ENCODE assay signal across 8 cellular contexts in the genomic region with DNA sequence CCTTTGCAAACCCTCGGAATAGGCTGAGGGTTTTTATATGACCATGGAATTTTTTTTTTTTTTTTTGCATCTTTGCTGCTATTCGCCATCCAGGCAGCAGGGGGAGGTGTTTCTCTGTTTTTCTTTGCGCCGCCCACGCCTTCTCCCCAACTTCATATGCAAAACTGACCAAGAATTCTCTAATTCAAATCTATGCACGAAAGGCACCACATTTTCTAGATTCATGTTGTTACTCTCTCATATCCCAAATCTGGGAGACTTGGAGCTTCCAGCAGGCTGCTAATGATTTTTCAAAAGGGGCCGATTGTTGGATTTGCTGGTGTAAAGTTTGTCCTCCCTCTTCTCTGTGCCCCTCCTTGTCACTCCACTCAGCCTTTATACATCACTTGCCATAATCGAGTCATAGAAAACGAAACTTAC. TPM values are rescaled to one million over a fixed set of nuclear protein-coding genes. Genes with fewer than 3 reads are reported as not detected.
DNase-seq lines count a peak whose midpoint lies in the region; ATAC-seq, FAIRE-seq and TF ChIP-seq lines count a peak whose summit lies in the region.

No MANE protein-coding gene starts in this region.

- CTCF ChIA-PET in HEK293 (lab: Yijun Ruan, JAX) = interaction anchor here (0.5 to 1.3 kb wide), 17 partner anchors 10 to 1316 kb away, joined by 3 to 7 read pairs (median 4); no protein-coding TSS in a partner anchor
- CTCF ChIA-PET in activated CD8-positive, alpha-beta memory T cell treated with anti-CD3 and anti-CD28 coated beads, Interleukin-2, amount 10 ng/mL, durations not matched to agents 7 days and 5 days (lab: Charles Lee) = interaction anchor here (0.6 to 1.8 kb wide), 11 partner anchors 9 to 1740 kb away, joined by 3 to 5 read pairs (median 3); a partner anchor contains a TSS

- no peaks in the 10 kb centered on the region for H3K4me1 ChIP-seq in HEK293 (ENCODE audit: control insufficient read depth, insufficient read depth, low read length)
- peaks cover 0 to 7% of the 10 kb centered on the region in 2 donors for H3K4me1 ChIP-seq in mucosa of rectum (ENCODE audit: control insufficient read depth in 2 of 2, insufficient read depth in 2 of 2, low read length in 2 of 2)

- POLR2A ChIA-PET in HEK293 (lab: Yijun Ruan, JAX) = no interaction called here

- no peaks in the 10 kb centered on the region for H3K9me3 ChIP-seq in HEK293 (ENCODE audit: control insufficient read depth, insufficient read depth, low read depth, low read length)
- no peaks in the 10 kb centered on the region for H3K9me3 ChIP-seq in mucosa of rectum (ENCODE audit: control insufficient read depth in 2 of 2, low read length in 2 of 2)

- H3K27ac ChIP-seq in HEK293 (ENCODE audit: extremely low read depth, low read depth, low read length) = no peak overlapping the region
- no peak overlapping the region for H3K27ac ChIP-seq in mucosa of rectum (ENCODE audit: low read depth in 2 of 2, low read length in 2 of 2)

- H3K9me3 Mint-ChIP-seq in activated CD8-positive, alpha-beta memory T cell treated with anti-CD3 and anti-CD28 coated beads, Interleukin-2, amount 10 ng/mL, durations not matched to agents 7 days and 5 days (ENCODE audit: low read depth) = no peaks in the 10 kb centered on the region

- peaks cover 14% of the 10 kb centered on the region for H3K4me1 Mint-ChIP-seq in activated CD8-positive, alpha-beta memory T cell treated with anti-CD3 and anti-CD28 coated beads, Interleukin-2, amount 10 ng/mL, durations not matched to agents 7 days and 5 days

- no peaks in the 10 kb centered on the region for H3K27me3 ChIP-seq in mucosa of rectum (ENCODE audit: control insufficient read depth in 2 of 2, insufficient read depth in 2 of 2, low read length in 2 of 2)

- no peaks in the 10 kb centered on the region for H3K36me3 ChIP-seq in HEK293 (ENCODE audit: control insufficient read depth in 2 of 2, insufficient read depth in 1 of 2, low read length in 2 of 2)
- no peaks in the 10 kb centered on the region for H3K36me3 ChIP-seq in mucosa of rectum (ENCODE audit: control insufficient read depth in 2 of 2, insufficient read depth in 2 of 2, low read length in 2 of 2)

- peak; percentile 78 for FAIRE-seq in endometrium (lab: Jason Lieb, UNC)

- no peak overlapping the region for H3K4me3 ChIP-seq in HEK293 (ENCODE audit: low read depth, low read length)
- H3K4me3 ChIP-seq in mucosa of rectum (ENCODE audit: low read length in 2 of 2) = peak overlapping the region; percentile 38 to 63

- no peak overlapping the region for H3K9ac ChIP-seq in mucosa of rectum (ENCODE audit: low read depth in 1 of 2, low read length in 2 of 2)

- no peak for TF ChIP-seq CTCF in HEK293 (tag by site-specific recombination; IDR thresholded peaks at IDR 0.05)

- H3K4me3 Mint-ChIP-seq in activated CD8-positive, alpha-beta memory T cell treated with anti-CD3 and anti-CD28 coated beads, Interleukin-2, amount 10 ng/mL, durations not matched to agents 7 days and 5 days = peak overlapping the region; percentile 59

- DNase-seq in COR-L47 (lab: John Stamatoyannopoulos, UW) = peak; percentile 21
- DNase-seq in NCI-H748 (lab: John Stamatoyannopoulos, UW; ENCODE audit: unreplicated experiment) = peak; percentile 77
- DNase-seq in activated CD8-positive, alpha-beta memory T cell treated with anti-CD3 and anti-CD28 coated beads, Interleukin-2, amount 10 ng/mL, durations not matched to agents 7 days and 5 days = peak; percentile 63
- DNase-seq in stimulated activated CD8-positive, alpha-beta memory T cell treated with anti-CD3 and anti-CD28 coated beads, Interleukin-2, amount 100 ng/mL, for 48 hours (ENCODE audit: low read depth in 2 of 2) = peak; percentile 50 to 55

- ATAC-seq in activated CD8-positive, alpha-beta memory T cell treated with anti-CD3 and anti-CD28 coated beads, Interleukin-2, amount 10 ng/mL, durations not matched to agents 7 days and 5 days = peak; percentile 34
- ATAC-seq in GM21367 (IDR thresholded peaks at IDR 0.05; ENCODE audit: unreplicated experiment) = no peak

- no peaks in the 10 kb centered on the region for H3K36me3 Mint-ChIP-seq in activated CD8-positive, alpha-beta memory T cell treated with anti-CD3 and anti-CD28 coated beads, Interleukin-2, amount 10 ng/mL, durations not matched to agents 7 days and 5 days

- peak overlapping the region; percentile 75 for H3K27ac Mint-ChIP-seq in activated CD8-positive, alpha-beta memory T cell treated with anti-CD3 and anti-CD28 coated beads, Interleukin-2, amount 10 ng/mL, durations not matched to agents 7 days and 5 days

- H3K27me3 Mint-ChIP-seq in activated CD8-positive, alpha-beta memory T cell treated with anti-CD3 and anti-CD28 coated beads, Interleukin-2, amount 10 ng/mL, durations not matched to agents 7 days and 5 days = peaks cover 14% of the 10 kb centered on the region

TF ChIP-seq in HEK293, 187 proteins besides CTCF, POLR2A, EP300 and RAD21:
- TF ChIP-seq EGR2 (tag by site-specific recombination; IDR thresholded peaks at IDR 0.05; ENCODE audit: low read depth) (peak; percentile 27; the same call in 1 of the 2 replicates), ZFP41 (tag by site-specific recombination; IDR thresholded peaks at IDR 0.05; ENCODE audit: borderline replicate concordance) (no peak), ZNF510 (tag by site-specific recombination; IDR thresholded peaks at IDR 0.05; ENCODE audit: insufficient replicate concordance) (peak; percentile 22), KLF16 (tag by site-specific recombination; IDR thresholded peaks at IDR 0.05) (no peak), ZFHX2 (tag by site-specific recombination; conservative IDR thresholded peaks at IDR 0.05) (peak; percentile 66), HOXA7 (CRISPR knock-in tag; IDR thresholded peaks at IDR 0.05; ENCODE audit: borderline replicate concordance) (no peak), ZNF335 (tag by site-specific recombination; conservative IDR thresholded peaks at IDR 0.05) (0 out of 2 replicates have a peak, but pooled peaks have one; percentile 19), ZIC2 (tag by site-specific recombination; IDR thresholded peaks at IDR 0.05) (no peak), ZNF416 (tag by site-specific recombination; IDR thresholded peaks at IDR 0.05) (no peak), ZSCAN23 (tag by site-specific recombination; IDR thresholded peaks at IDR 0.05) (no peak), SETDB1 (IDR thresholded peaks at IDR 0.05; ENCODE audit: insufficient read length, low read length) (peak; percentile 80), ZNF654 (tag by site-specific recombination; IDR thresholded peaks at IDR 0.05; ENCODE audit: low read depth) (peak; percentile 78), MEIS1 (CRISPR knock-in tag; IDR thresholded peaks at IDR 0.05; ENCODE audit: borderline replicate concordance) (no peak)
- TF ChIP-seq, protein P1, sequence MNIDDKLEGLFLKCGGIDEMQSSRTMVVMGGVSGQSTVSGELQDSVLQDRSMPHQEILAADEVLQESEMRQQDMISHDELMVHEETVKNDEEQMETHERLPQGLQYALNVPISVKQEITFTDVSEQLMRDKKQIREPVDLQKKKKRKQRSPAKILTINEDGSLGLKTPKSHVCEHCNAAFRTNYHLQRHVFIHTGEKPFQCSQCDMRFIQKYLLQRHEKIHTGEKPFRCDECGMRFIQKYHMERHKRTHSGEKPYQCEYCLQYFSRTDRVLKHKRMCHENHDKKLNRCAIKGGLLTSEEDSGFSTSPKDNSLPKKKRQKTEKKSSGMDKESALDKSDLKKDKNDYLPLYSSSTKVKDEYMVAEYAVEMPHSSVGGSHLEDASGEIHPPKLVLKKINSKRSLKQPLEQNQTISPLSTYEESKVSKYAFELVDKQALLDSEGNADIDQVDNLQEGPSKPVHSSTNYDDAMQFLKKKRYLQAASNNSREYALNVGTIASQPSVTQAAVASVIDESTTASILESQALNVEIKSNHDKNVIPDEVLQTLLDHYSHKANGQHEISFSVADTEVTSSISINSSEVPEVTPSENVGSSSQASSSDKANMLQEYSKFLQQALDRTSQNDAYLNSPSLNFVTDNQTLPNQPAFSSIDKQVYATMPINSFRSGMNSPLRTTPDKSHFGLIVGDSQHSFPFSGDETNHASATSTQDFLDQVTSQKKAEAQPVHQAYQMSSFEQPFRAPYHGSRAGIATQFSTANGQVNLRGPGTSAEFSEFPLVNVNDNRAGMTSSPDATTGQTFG (tag by site-specific recombination; IDR thresholded peaks at IDR 0.05; ENCODE audit: borderline replicate concordance) = no peak
- TF ChIP-seq, protein P2, sequence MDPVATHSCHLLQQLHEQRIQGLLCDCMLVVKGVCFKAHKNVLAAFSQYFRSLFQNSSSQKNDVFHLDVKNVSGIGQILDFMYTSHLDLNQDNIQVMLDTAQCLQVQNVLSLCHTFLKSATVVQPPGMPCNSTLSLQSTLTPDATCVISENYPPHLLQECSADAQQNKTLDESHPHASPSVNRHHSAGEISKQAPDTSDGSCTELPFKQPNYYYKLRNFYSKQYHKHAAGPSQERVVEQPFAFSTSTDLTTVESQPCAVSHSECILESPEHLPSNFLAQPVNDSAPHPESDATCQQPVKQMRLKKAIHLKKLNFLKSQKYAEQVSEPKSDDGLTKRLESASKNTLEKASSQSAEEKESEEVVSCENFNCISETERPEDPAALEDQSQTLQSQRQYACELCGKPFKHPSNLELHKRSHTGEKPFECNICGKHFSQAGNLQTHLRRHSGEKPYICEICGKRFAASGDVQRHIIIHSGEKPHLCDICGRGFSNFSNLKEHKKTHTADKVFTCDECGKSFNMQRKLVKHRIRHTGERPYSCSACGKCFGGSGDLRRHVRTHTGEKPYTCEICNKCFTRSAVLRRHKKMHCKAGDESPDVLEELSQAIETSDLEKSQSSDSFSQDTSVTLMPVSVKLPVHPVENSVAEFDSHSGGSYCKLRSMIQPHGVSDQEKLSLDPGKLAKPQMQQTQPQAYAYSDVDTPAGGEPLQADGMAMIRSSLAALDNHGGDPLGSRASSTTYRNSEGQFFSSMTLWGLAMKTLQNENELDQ (tag by site-specific recombination; IDR thresholded peaks at IDR 0.05; ENCODE audit: low read depth) = no peak
- TF ChIP-seq, protein P3, sequence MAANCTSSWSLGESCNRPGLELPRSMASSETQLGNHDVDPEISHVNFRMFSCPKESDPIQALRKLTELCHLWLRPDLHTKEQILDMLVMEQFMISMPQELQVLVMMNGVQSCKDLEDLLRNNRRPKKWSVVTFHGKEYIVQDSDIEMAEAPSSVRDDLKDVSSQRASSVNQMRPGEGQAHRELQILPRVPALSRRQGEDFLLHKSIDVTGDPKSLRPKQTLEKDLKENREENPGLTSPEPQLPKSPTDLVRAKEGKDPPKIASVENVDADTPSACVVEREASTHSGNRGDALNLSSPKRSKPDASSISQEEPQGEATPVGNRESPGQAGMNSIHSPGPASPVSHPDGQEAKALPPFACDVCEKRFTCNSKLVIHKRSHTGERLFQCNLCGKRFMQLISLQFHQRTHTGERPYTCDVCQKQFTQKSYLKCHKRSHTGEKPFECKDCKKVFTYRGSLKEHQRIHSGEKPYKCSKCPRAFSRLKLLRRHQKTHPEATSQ (tag by site-specific recombination; IDR thresholded peaks at IDR 0.05) = no peak

RNA-seq across cellular contexts. Expression of a gene that starts 29.1 kb away (rescaled TPM):
- total RNA-seq in activated CD8-positive, alpha-beta memory T cell treated with anti-CD3 and anti-CD28 coated beads, Interleukin-2, amount 10 ng/mL, durations not matched to agents 7 days and 5 days = 10 to 100 TPM; 28.4 to 31.2 TPM

Comparison
In these comparisons a context has a peak if more than half of its experiments do, and no peak if none do; other contexts are left out.
1. DNase-seq: peak in every context shown above with its lines; median percentile 77 in NCI-H748; 63 in activated CD8-positive, alpha-beta memory T cell treated with anti-CD3 and anti-CD28 coated beads, Interleukin-2, amount 10 ng/mL, durations not matched to agents 7 days and 5 days; 52 in stimulated activated CD8-positive, alpha-beta memory T cell treated with anti-CD3 and anti-CD28 coated beads, Interleukin-2, amount 100 ng/mL, for 48 hours; 21 in COR-L47.